22 cellular contexts compared by ENCODE assay signal in genomic region chr1:175713386-175713785, GRCh38. TPM values are rescaled to one million over a fixed set of nuclear protein-coding genes. Genes with fewer than 3 reads are reported as not detected.
A peak's percentile ranks its signal among the peaks of the same experiment; 100 is the strongest.
DNase-seq lines count a peak whose midpoint lies in the region; TF ChIP-seq lines count a peak whose summit lies in the region.
"Had no signal": no experiment of that assay in that cellular context is flagged by ENCODE, and none has a peak within 500 bp of the region (broad histone marks: within the 10 kb centered on the region; RNA-seq: fewer than 3 reads in every experiment).

No MANE protein-coding gene starts in this region.

- no peak overlapping the region for H3K14ac ChIP-seq in neuronal stem cell (ENCODE audit: low read length)

- H2AFZ ChIP-seq in neural progenitor cell (replicated peaks) = peak overlapping the region; percentile 94
- no peak overlapping the region for H2AFZ ChIP-seq in neuronal stem cell (ENCODE audit: low read length)

- H2BK15ac ChIP-seq in neuronal stem cell (ENCODE audit: low read length) = no peak overlapping the region

- H3K4me1 Mint-ChIP-seq in neural progenitor cell = peaks cover 28% of the 10 kb centered on the region
- H3K4me1 Mint-ChIP-seq: CD4-positive, alpha-beta memory T cell had no signal

- no peak overlapping the region for H3K4ac ChIP-seq in neuronal stem cell (ENCODE audit: low read length)

- H3K9me3 ChIP-seq in HAP-1 (no peaks in the 10 kb centered on the region), neural progenitor cell (ENCODE audit: low read depth) (no peaks in the 10 kb centered on the region), neuronal stem cell (replicated peaks in 1 of 2; ENCODE audit: control insufficient read depth in 2 of 2, insufficient read depth in 1 of 2, low read depth in 1 of 2, low read length in 2 of 2) (no peaks in the 10 kb centered on the region)

- no peak overlapping the region for H3K27ac ChIP-seq in neural progenitor cell
- H3K27ac ChIP-seq in neuronal stem cell (replicated peaks; ENCODE audit: low read length) = no peak overlapping the region

- H3K36me3 Mint-ChIP-seq in neural progenitor cell = no peaks in the 10 kb centered on the region
- H3K36me3 Mint-ChIP-seq: CD4-positive, alpha-beta memory T cell had no signal

- DNase-seq in HAP-1 (ENCODE audit: low spot score in 2 of 2) = peak; percentile 75 to 94
- peak; percentile 63 for DNase-seq in NCI-H146 treated with DMSO at 0.1 percent for 48 hours (lab: John Stamatoyannopoulos, UW; ENCODE audit: unreplicated experiment)
- DNase-seq in SK-N-DZ (ENCODE audit: low spot score) = peak; percentile 82
- no peak for DNase-seq in neural progenitor cell (ENCODE audit: low spot score)
- no peak for DNase-seq in NCI-H1105 (lab: John Stamatoyannopoulos, UW)
- no peak for DNase-seq in effector CD8-positive, alpha-beta T cell (lab: John Stamatoyannopoulos, UW)
- no peak for DNase-seq in neuronal stem cell (ENCODE audit: low spot score)
- DNase-seq in RKO (ENCODE audit: low spot score) = no peak
- DNase-seq: C1 segment of cervical spinal cord; Calu3; CD4-positive, alpha-beta memory T cell; COR-L47; DMS53; DMS79 treated with DMSO at 0.1 percent for 48 hours; GF-D8; H7 had no signal

- H3K9ac ChIP-seq in neural progenitor cell (no peak overlapping the region), neuronal stem cell (ENCODE audit: low read depth, low read length, poor library complexity) (no peak overlapping the region)

- peaks cover 10% of the 10 kb centered on the region for H3K4me1 ChIP-seq in HAP-1
- H3K4me1 ChIP-seq in neural progenitor cell = peaks cover 31% of the 10 kb centered on the region
- H3K4me1 ChIP-seq in neuronal stem cell (ENCODE audit: control insufficient read depth in 2 of 2, insufficient read depth in 1 of 2, low read depth in 1 of 2, low read length in 2 of 2) = peaks cover 0 to 23% of the 10 kb centered on the region in 2 donors

- H4K20me1 ChIP-seq in neural progenitor cell (ENCODE audit: low read depth) = peaks cover 4% of the 10 kb centered on the region

- H3K4me2 ChIP-seq in neural progenitor cell (peak overlapping the region; percentile 13), neuronal stem cell (ENCODE audit: insufficient read depth, low read length, poor library complexity, severe bottlenecking) (no peak overlapping the region)

- no peak for TF ChIP-seq CTCF in neural progenitor cell (IDR thresholded peaks at IDR 0.05)

- no peak overlapping the region for H2BK120ac ChIP-seq in neuronal stem cell (ENCODE audit: low read depth, low read length)

- no peaks in the 10 kb centered on the region for H3F3A ChIP-seq in neural progenitor cell (ENCODE audit: low read depth)

- H2BK5ac ChIP-seq in neuronal stem cell (ENCODE audit: low read length) = no peak overlapping the region

- no CpG with 5 or more reads among the region's 2 CpGs for WGBS in neuronal stem cell (ENCODE audit: extremely low coverage in 2 of 2, insufficient read length in 2 of 2, insufficient replicate concordance in 1 of 2), 2 donors

- H3K79me1 ChIP-seq in neuronal stem cell (ENCODE audit: low read depth, low read length) = no peaks in the 10 kb centered on the region

- H3K27me3 ChIP-seq in HAP-1 (ENCODE audit: low read depth) = no peaks in the 10 kb centered on the region
- H3K27me3 ChIP-seq in neural progenitor cell = no peaks in the 10 kb centered on the region
- no peaks in the 10 kb centered on the region for H3K27me3 ChIP-seq in neuronal stem cell (ENCODE audit: control insufficient read depth in 3 of 3, insufficient read depth in 3 of 3, low read depth in 1 of 3, low read length in 3 of 3)

- no peak overlapping the region for H3K27ac Mint-ChIP-seq in neural progenitor cell
- H3K27ac Mint-ChIP-seq: CD4-positive, alpha-beta memory T cell had no signal

- H3K36me3 ChIP-seq in HAP-1 (replicated peaks) = no peaks in the 10 kb centered on the region
- no peaks in the 10 kb centered on the region for H3K36me3 ChIP-seq in neural progenitor cell
- no peaks in the 10 kb centered on the region for H3K36me3 ChIP-seq in neuronal stem cell (replicated peaks in 1 of 2; ENCODE audit: control insufficient read depth in 2 of 2, insufficient read depth in 2 of 2, low read length in 2 of 2)

- H3K4me3 ChIP-seq in HAP-1 (no peak overlapping the region), neural progenitor cell (no peak overlapping the region), neuronal stem cell (ENCODE audit: low read length in 2 of 2) (no peak overlapping the region)

- no peak overlapping the region for H2AK5ac ChIP-seq in neuronal stem cell (ENCODE audit: low read depth, low read length)

- H2BK12ac ChIP-seq in neuronal stem cell (ENCODE audit: low read length) = no peak overlapping the region

- in situ Hi-C loops in HAP-1 (cut with MboI; ENCODE audit: low sequenced_read_pairs) = no loop called here

- no peak overlapping the region for H3K18ac ChIP-seq in neuronal stem cell (ENCODE audit: low read length)

- no peaks in the 10 kb centered on the region for H3K79me2 ChIP-seq in neural progenitor cell (ENCODE audit: low read depth)

- H4K8ac ChIP-seq in neuronal stem cell (ENCODE audit: low read depth, low read length) = no peak overlapping the region

- no peak overlapping the region for H4K91ac ChIP-seq in neuronal stem cell (ENCODE audit: low read depth, low read length, poor library complexity)

- H3K23ac ChIP-seq in neuronal stem cell (ENCODE audit: low read depth, low read length, poor library complexity) = no peak overlapping the region

- peaks cover 8% of the 10 kb centered on the region for H3K27me3 Mint-ChIP-seq in neural progenitor cell (ENCODE audit: insufficient read depth, low read depth)

- H3K4me3 Mint-ChIP-seq in neural progenitor cell = no peak overlapping the region
- H3K4me3 Mint-ChIP-seq: CD4-positive, alpha-beta memory T cell had no signal

- no peaks in the 10 kb centered on the region for H3K9me3 Mint-ChIP-seq in neural progenitor cell
- H3K9me3 Mint-ChIP-seq: CD4-positive, alpha-beta memory T cell had no signal

RNA-seq across cellular contexts. Expression of gene TNR, which starts 30.0 kb away (rescaled TPM):
- 0.01 and 0.12 TPM in 2 replicates for polyA plus RNA-seq in SK-N-DZ (2014; cell fraction: cytosol; rRNA removed)
- polyA plus RNA-seq in SK-N-DZ (2014; cell fraction: nucleus; rRNA removed) = 0.02 TPM in 1 of 2 replicates, not detected in the other
- not detected in 2 replicates for total RNA-seq in neural progenitor cell (ENCODE audit: low replicate concordance)
- polyA plus RNA-seq in neuronal stem cell (2013, experiment 1 of 2) = not detected
- not detected for polyA plus RNA-seq in neuronal stem cell (2013, experiment 2 of 2)
- total RNA-seq: A172; A673; Calu3; CD4-positive, alpha-beta memory T cell; Daoy; G401; H1; H7 had no signal
- polyA plus RNA-seq: BJ; CD4-positive, alpha-beta memory T cell had no signal

Comparison
In these comparisons a context has a peak if more than half of its experiments do, and no peak if none do; other contexts are left out.
1. DNase-seq: peak in HAP-1 (2 of 2), NCI-H146 treated with DMSO at 0.1 percent for 48 hours (single experiment) and SK-N-DZ (single experiment); none in neural progenitor cell (single experiment), NCI-H1105 (single experiment), effector CD8-positive, alpha-beta T cell (single experiment), neuronal stem cell (single experiment) and RKO (single experiment).